Comparison of ENCODE assay signal across 15 cellular contexts in genomic region chr9:14079440-14079839, GRCh38.
DNase-seq lines count a peak whose midpoint lies in the region; ATAC-seq and TF ChIP-seq lines count a peak whose summit lies in the region.
"Had no signal": no experiment of that assay in that cellular context is flagged by ENCODE, and none has a peak within 500 bp of the region (broad histone marks: within the 10 kb centered on the region; RNA-seq: fewer than 3 reads in every experiment).

No MANE protein-coding gene starts in this region.

- peak; percentile 12 for ATAC-seq in Right ventricle myocardium superior (ENCODE audit: poor library complexity)
- ATAC-seq in left cardiac atrium, result no peak
- ATAC-seq in RWPE2 (ENCODE audit: low read depth), result no peak
- no peak for ATAC-seq in left lobe of liver
- ATAC-seq: CD8-positive, alpha-beta T cell had no signal

- no peaks in the 10 kb centered on the region for H3K9me3 ChIP-seq in RWPE2 (ENCODE audit: severe bottlenecking)
- H3K9me3 ChIP-seq: BLaER1 treated with 17β-estradiol and CSF1 and Interleukin-3, amounts not matched to agents 10 nM and 100 nM had no signal

- DNase-seq in Right ventricle myocardium superior (no peak), left cardiac atrium (no peak), RWPE2 (ENCODE audit: low spot score) (no peak), mesothelial cell of epicardium (ENCODE audit: low spot score in 2 of 2, unreplicated experiment in 2 of 2) (no peak), left lobe of liver (ENCODE audit: low spot score) (no peak), GM13977 (ENCODE audit: low spot score) (no peak), AML-193 (lab: John Stamatoyannopoulos, UW) (no peak)
- DNase-seq: 8988T; Calu3; CD8-positive, alpha-beta T cell; DMS79 treated with DMSO at 0.1 percent for 48 hours; GF-D8; H9 had no signal

- H3K36me3 Mint-ChIP-seq in mesothelial cell of epicardium, result peaks cover 5% of the 10 kb centered on the region
- H3K36me3 Mint-ChIP-seq: CD8-positive, alpha-beta T cell had no signal

- peak overlapping the region; percentile 81 for H3K27ac Mint-ChIP-seq in mesothelial cell of epicardium
- H3K27ac Mint-ChIP-seq: B cell; CD8-positive, alpha-beta T cell had no signal

- peaks cover 38% of the 10 kb centered on the region for H3K4me1 Mint-ChIP-seq in mesothelial cell of epicardium
- H3K4me1 Mint-ChIP-seq: B cell had no signal

- H3K36me3 ChIP-seq in RWPE2 (ENCODE audit: low read depth), result no peaks in the 10 kb centered on the region
- H3K36me3 ChIP-seq: BLaER1 treated with 17β-estradiol and CSF1 and Interleukin-3, amounts not matched to agents 10 nM and 100 nM had no signal

- H3K27ac ChIP-seq in RWPE2 (ENCODE audit: poor library complexity, severe bottlenecking), result peak overlapping the region; percentile 63
- H3K27ac ChIP-seq: BLaER1 treated with 17β-estradiol and CSF1 and Interleukin-3, amounts not matched to agents 10 nM and 100 nM had no signal

- H3K27me3 Mint-ChIP-seq in mesothelial cell of epicardium (ENCODE audit: low read depth), result no peaks in the 10 kb centered on the region
- H3K27me3 Mint-ChIP-seq: B cell had no signal

- TF ChIP-seq CTCF in RWPE2 (IDR thresholded peaks at IDR 0.05; ENCODE audit: poor library complexity, severe bottlenecking), result no peak
- TF ChIP-seq CTCF in mesothelial cell of epicardium (IDR thresholded peaks at IDR 0.05; ENCODE audit: unreplicated experiment), result no peak
- TF ChIP-seq CTCF in GM13977 (IDR thresholded peaks at IDR 0.05; ENCODE audit: extremely low read depth, insufficient read depth, missing control alignments), result no peak

- intact Hi-C loops in Right ventricle myocardium superior (cut with DNase I), result no loop called here
- intact Hi-C loops in left cardiac atrium (cut with DNase I), result no loop called here

- H3K9me3 Mint-ChIP-seq in mesothelial cell of epicardium, result no peaks in the 10 kb centered on the region
- H3K9me3 Mint-ChIP-seq: H9 had no signal

- no peaks in the 10 kb centered on the region for H3K27me3 ChIP-seq in RWPE2 (ENCODE audit: insufficient read depth, poor library complexity, severe bottlenecking)
- H3K27me3 ChIP-seq: BLaER1 treated with 17β-estradiol and CSF1 and Interleukin-3, amounts not matched to agents 10 nM and 100 nM had no signal

- H3K4me1 ChIP-seq in RWPE2 (ENCODE audit: insufficient read depth, poor library complexity, severe bottlenecking), result peaks cover 15% of the 10 kb centered on the region

- no peak overlapping the region for H3K4me3 ChIP-seq in RWPE2 (ENCODE audit: severe bottlenecking)
- H3K4me3 ChIP-seq: BLaER1 treated with 17β-estradiol and CSF1 and Interleukin-3, amounts not matched to agents 10 nM and 100 nM had no signal

- no peak overlapping the region for H3K4me3 Mint-ChIP-seq in mesothelial cell of epicardium
- H3K4me3 Mint-ChIP-seq: B cell; CD8-positive, alpha-beta T cell; H9 had no signal

- in situ Hi-C loops in GM13977 (cut with MboI; ENCODE audit: low pct_unique_long_range_greater_than_20kb, low sequenced_read_pairs, unreplicated experiment), result no loop called here
